8 cellular contexts compared by ENCODE assay signal in genomic region chr9:125631391-125632085, GRCh38.
A peak's percentile ranks its signal among the peaks of the same experiment; 100 is the strongest.
DNase-seq lines count a peak whose midpoint lies in the region; ATAC-seq, FAIRE-seq and TF ChIP-seq lines count a peak whose summit lies in the region.

No MANE protein-coding gene starts in this region.

- peak; percentile 57 for FAIRE-seq in keratinocyte (lab: Jason Lieb, UNC)

- peaks cover 4% of the 10 kb centered on the region for H3K36me3 Mint-ChIP-seq in Calu3 (ENCODE audit: insufficient read depth, unreplicated experiment)
- peaks cover 5% of the 10 kb centered on the region; the same call in 2 of the 3 replicates for H3K36me3 Mint-ChIP-seq in GM23338 (ENCODE audit: low read depth)

- H3K4me2 ChIP-seq in GM23338 (no peak overlapping the region), keratinocyte (ENCODE audit: control insufficient read depth, extremely low read depth, insufficient read depth, low read depth, low read length) (peak overlapping the region; percentile 4)

- CTCF ChIA-PET in Calu3 (lab: Charles Lee): no interaction called here

- H3K27ac Mint-ChIP-seq in Calu3 (ENCODE audit: unreplicated experiment) (peak overlapping the region; percentile 70), GM23338 (0 out of 2 replicates have a peak overlapping the region, but pooled peaks have one; percentile 43)

- H3K9me3 Mint-ChIP-seq in Calu3 (ENCODE audit: low read depth, unreplicated experiment): no peaks in the 10 kb centered on the region
- H3K9me3 Mint-ChIP-seq in GM23338: no peaks in the 10 kb centered on the region

- WGBS in thyroid gland, 2 donors: 78 to 79% methylated on average over 7 of the region's 7 CpGs

- 0 out of 2 replicates have a peak, but pooled peaks cover 4% of the 10 kb centered on the region for H3F3A ChIP-seq in GM23338 (replicated peaks; ENCODE audit: low read depth)

- H3K4me3 ChIP-seq in GM23338 (no peak overlapping the region), astrocyte of the cerebellum (ENCODE audit: low read depth, low read length) (no peak overlapping the region), keratinocyte (ENCODE audit: control insufficient read depth in 2 of 3, extremely low read depth in 1 of 3, insufficient read depth in 2 of 3, low read depth in 1 of 3, low read length in 3 of 3) (peak overlapping the region in 1 of 3 experiments; percentile 17), thyroid gland (replicated peaks in 1 of 3) (no peak overlapping the region)

- H3K79me2 ChIP-seq in GM23338 (replicated peaks; ENCODE audit: insufficient read depth) (peaks cover 94% of the 10 kb centered on the region), keratinocyte (ENCODE audit: control insufficient read depth, insufficient read depth, low read length) (peaks cover 74% of the 10 kb centered on the region)

- H3K9me1 ChIP-seq in keratinocyte (ENCODE audit: control insufficient read depth, extremely low read depth, insufficient read depth, low read length): peaks cover 8% of the 10 kb centered on the region

- H3K27ac ChIP-seq in GM23338 (ENCODE audit: low read depth) (no peak overlapping the region; the same call in 1 of the 2 replicates), keratinocyte (ENCODE audit: control insufficient read depth, insufficient read depth, low read length) (peak overlapping the region; percentile 56), thyroid gland (no peak overlapping the region)

- DNase-seq in Calu3 (peak; percentile 13), GM23338 (ENCODE audit: low spot score) (peak; percentile 77), NCI-H82 treated with DMSO at 0.1 percent for 48 hours (lab: John Stamatoyannopoulos, UW; ENCODE audit: unreplicated experiment) (peak; percentile 34), astrocyte of the cerebellum (ENCODE audit: low read depth) (peak; percentile 45), keratinocyte (ENCODE audit: low read depth, low spot score) (no peak), thyroid gland (peak in 1 of 2 donors; percentile 30)

- no peaks in the 10 kb centered on the region for H3K36me3 ChIP-seq in GM23338 (ENCODE audit: insufficient read depth)
- H3K36me3 ChIP-seq in keratinocyte (ENCODE audit: control insufficient read depth in 2 of 2, extremely low read depth in 1 of 2, insufficient read depth in 2 of 2, low read length in 2 of 2): no peaks in the 10 kb centered on the region
- H3K36me3 ChIP-seq in thyroid gland: no peaks in the 10 kb centered on the region

- intact Hi-C loops in Calu3 (cut with micrococcal nuclease; ENCODE audit: unreplicated experiment) (loop anchor here (5.0 kb wide), 2 partner anchors 74 to 224 kb away; no protein-coding TSS in a partner anchor), thyroid gland (cut with DNase I) (loop anchor here (2.0 kb wide), 1 partner anchor 223 kb away; no protein-coding TSS in a partner anchor)

- H3K9me2 ChIP-seq in GM23338 (ENCODE audit: insufficient read depth): no peaks in the 10 kb centered on the region

- H2AFZ ChIP-seq in GM23338 (no peak overlapping the region), keratinocyte (ENCODE audit: control insufficient read depth, low read length) (no peak overlapping the region)

- H3K4me1 ChIP-seq in GM23338 (ENCODE audit: insufficient read depth) (peaks cover 47% of the 10 kb centered on the region), keratinocyte (ENCODE audit: control insufficient read depth, extremely low read depth, insufficient read depth, low read length) (peaks cover 51% of the 10 kb centered on the region), thyroid gland (peaks cover 0 to 19% of the 10 kb centered on the region in 2 donors)

- H3K27me3 Mint-ChIP-seq in Calu3 (ENCODE audit: unreplicated experiment): no peaks in the 10 kb centered on the region
- peaks cover 4% of the 10 kb centered on the region for H3K27me3 Mint-ChIP-seq in GM23338 (ENCODE audit: insufficient read depth, low read depth, poor library complexity)

- BruUV-seq in Calu3 (replicated peaks; lab: Mats Ljungman, UMichigan): no TSS peak

- dilution Hi-C loops in keratinocyte (cut with MboI; ENCODE audit: extremely low pct_ligation_motif_present, low sequenced_read_pairs): no loop called here

- ATAC-seq in GM23338: peak; percentile 78
- no peak for ATAC-seq in GM19452 (IDR thresholded peaks at IDR 0.05; ENCODE audit: unreplicated experiment)
- ATAC-seq in HG03442 (IDR thresholded peaks at IDR 0.05; ENCODE audit: unreplicated experiment): no peak

- H3K4me1 Mint-ChIP-seq in Calu3 (ENCODE audit: low read depth, unreplicated experiment) (peaks cover 37% of the 10 kb centered on the region), GM23338 (peaks cover 41% of the 10 kb centered on the region)

- H4K20me1 ChIP-seq in GM23338 (replicated peaks; ENCODE audit: insufficient read depth) (peaks cover 14% of the 10 kb centered on the region), keratinocyte (ENCODE audit: control insufficient read depth, extremely low read depth, insufficient read depth, low read length) (peaks cover 13% of the 10 kb centered on the region)

- H3K4me3 Mint-ChIP-seq in Calu3 (ENCODE audit: low read depth, unreplicated experiment): no peak overlapping the region
- H3K4me3 Mint-ChIP-seq in GM23338: no peak overlapping the region

- H3K9ac ChIP-seq in keratinocyte (ENCODE audit: control insufficient read depth, extremely low read depth, insufficient read depth, low read length): no peak overlapping the region

- in situ Hi-C loops in astrocyte of the cerebellum (cut with HindIII; ENCODE audit: low sequenced_read_pairs): no loop called here

- H3K27me3 ChIP-seq in GM23338 (ENCODE audit: insufficient read depth) (no peaks in the 10 kb centered on the region), keratinocyte (ENCODE audit: control insufficient read depth, extremely low read depth, insufficient read depth, low read length) (no peaks in the 10 kb centered on the region), thyroid gland (no peaks in the 10 kb centered on the region)

- TF ChIP-seq CTCF in Calu3 (IDR thresholded peaks at IDR 0.05; ENCODE audit: unreplicated experiment) (no peak), GM23338 (conservative IDR thresholded peaks at IDR 0.05; ENCODE audit: low read depth in 2 of 2) (peak; percentile 73 to 74), astrocyte of the cerebellum (IDR thresholded peaks at IDR 0.05; ENCODE audit: low read depth, low read length, missing control alignments) (peak; percentile 72), keratinocyte (optimal IDR thresholded peaks at IDR 0.05 in 1 of 3, IDR thresholded peaks at IDR 0.05 in 1 of 3, conservative IDR thresholded peaks at IDR 0.05 in 1 of 3; ENCODE audit: extremely low read depth in 1 of 3, insufficient read depth in 2 of 3, low read length in 3 of 3) (peak; percentile 49 to 61 (median 50)), thyroid gland (IDR thresholded peaks at IDR 0.05) (peak in 5 of 6 experiments; percentile 47 to 63 (median 58))

- H3K9me3 ChIP-seq in keratinocyte (ENCODE audit: control insufficient read depth, low read depth, low read length) (no peaks in the 10 kb centered on the region), thyroid gland (no peaks in the 10 kb centered on the region)

- no peak for TF ChIP-seq POLR2A in thyroid gland (IDR thresholded peaks at IDR 0.05)

TF ChIP-seq in GM23338, 12 proteins besides CTCF, POLR2A, EP300 and RAD21 (continues in another document):
- TF ChIP-seq ZNF331 (CRISPR knock-in tag; IDR thresholded peaks at IDR 0.05; ENCODE audit: low read depth): no peak
- TF ChIP-seq JUNB (IDR thresholded peaks at IDR 0.05; ENCODE audit: unreplicated experiment): no peak
- no peak for TF ChIP-seq POLR2AphosphoS5 (IDR thresholded peaks at IDR 0.05; ENCODE audit: low read depth)
- no peak for TF ChIP-seq EZH2 (IDR thresholded peaks at IDR 0.05; ENCODE audit: low read depth, unreplicated experiment)
- no peak for TF ChIP-seq EZH2phosphoT487 (IDR thresholded peaks at IDR 0.05; ENCODE audit: unreplicated experiment)
- no peak for TF ChIP-seq CREB1 (CRISPR knock-in tag; IDR thresholded peaks at IDR 0.05; ENCODE audit: low read depth)
- TF ChIP-seq STAT1 (IDR thresholded peaks at IDR 0.05; ENCODE audit: unreplicated experiment): no peak
- TF ChIP-seq ETS1 (IDR thresholded peaks at IDR 0.05): no peak
